In genomic region chr12:122094261-122094734, GRCh38 we compare ENCODE assay signal across 20 cellular contexts. TPM values are rescaled to one million over a fixed set of nuclear protein-coding genes. Genes with fewer than 3 reads are reported as not detected.
DNase-seq lines count a peak whose midpoint lies in the region; ATAC-seq, FAIRE-seq and TF ChIP-seq lines count a peak whose summit lies in the region.
"Had no signal": no experiment of that assay in that cellular context is flagged by ENCODE, and none has a peak within 500 bp of the region (broad histone marks: within the 10 kb centered on the region; RNA-seq: fewer than 3 reads in every experiment).

No MANE protein-coding gene starts in this region.

- H3K14ac ChIP-seq in mesenchymal stem cell (ENCODE audit: low read length in 2 of 2) = peak overlapping the region in 1 of 2 experiments; percentile 96

- no peak for DNase-seq in CD4-positive, CD25-positive, alpha-beta regulatory T cell
- DNase-seq in mesenchymal stem cell (no peak), stomach (no peak), ACHN (no peak), MV-4-11 (lab: John Stamatoyannopoulos, UW) (no peak), GM13976 (ENCODE audit: low spot score) (no peak), frontal cortex (ENCODE audit: low spot score in 2 of 2) (no peak)
- DNase-seq: activated CD4-positive, alpha-beta T cell treated with anti-CD3 and anti-CD28 coated beads, Interleukin-2, amount 10 ng/mL, durations not matched to agents 7 days and 5 days; activated gamma-delta T cell treated with Interleukin-2 at 50 U/mL for 16 hours; amygdala; Caco-2; caudate nucleus; heart left ventricle; NCI-H1092; NCI-H2081; NCI-H510A; stimulated activated CD4-positive, alpha-beta T cell treated with anti-CD3 and anti-CD28 coated beads, Interleukin-4, amount 100 ng/mL, for 1 hour had no signal

- peak overlapping the region; percentile 23 to 72 for H2BK12ac ChIP-seq in mesenchymal stem cell (ENCODE audit: low read length in 2 of 2)

- no peaks in the 10 kb centered on the region for H3K9me3 ChIP-seq in CD4-positive, CD25-positive, alpha-beta regulatory T cell (ENCODE audit: control insufficient read depth in 2 of 2, low read length in 2 of 2)
- H3K9me3 ChIP-seq in mesenchymal stem cell (ENCODE audit: control insufficient read depth, low read length) = no peaks in the 10 kb centered on the region
- no peaks in the 10 kb centered on the region for H3K9me3 ChIP-seq in stomach
- H3K9me3 ChIP-seq: Caco-2, heart left ventricle had no signal

- no peak overlapping the region for H3K4me3 ChIP-seq in CD4-positive, CD25-positive, alpha-beta regulatory T cell (ENCODE audit: low read depth, low read length)
- H3K4me3 ChIP-seq in mesenchymal stem cell (ENCODE audit: insufficient read depth in 1 of 2, low read depth in 1 of 2, low read length in 2 of 2) (no peak overlapping the region), stomach (no peak overlapping the region)
- H3K4me3 ChIP-seq: heart left ventricle, smooth muscle cell had no signal

- H3K36me3 Mint-ChIP-seq in CD4-positive, CD25-positive, alpha-beta regulatory T cell = peaks cover 7% of the 10 kb centered on the region
- H3K36me3 Mint-ChIP-seq in activated T-helper 17 cell treated with anti-CD3 and anti-CD28 coated beads, Interleukin-2, amount 50 U/mL, for 72 hours (ENCODE audit: low read depth) = peaks cover 6% of the 10 kb centered on the region

- H3K23ac ChIP-seq in mesenchymal stem cell (ENCODE audit: low read length in 2 of 2) = peak overlapping the region in 1 of 2 experiments; percentile 9

- H3K36me3 ChIP-seq in CD4-positive, CD25-positive, alpha-beta regulatory T cell (ENCODE audit: control insufficient read depth, insufficient read depth, low read length) = peaks cover 4% of the 10 kb centered on the region
- H3K36me3 ChIP-seq in mesenchymal stem cell (ENCODE audit: control insufficient read depth in 1 of 2, insufficient read depth in 2 of 2, low read depth in 1 of 2, low read length in 2 of 2) (peaks cover 0 to 3% of the 10 kb centered on the region in 2 experiments), stomach (no peaks in the 10 kb centered on the region)
- H3K36me3 ChIP-seq: heart left ventricle had no signal

- peak overlapping the region; percentile 16 to 55 for H3K18ac ChIP-seq in mesenchymal stem cell (ENCODE audit: low read depth in 1 of 2, low read length in 2 of 2)

- peaks cover 37% of the 10 kb centered on the region for H3K4me1 ChIP-seq in CD4-positive, CD25-positive, alpha-beta regulatory T cell (ENCODE audit: control insufficient read depth, insufficient read depth, low read length, poor library complexity, severe bottlenecking)
- H3K4me1 ChIP-seq in mesenchymal stem cell (ENCODE audit: control insufficient read depth, insufficient read depth, low read depth, low read length) = peaks cover 54% of the 10 kb centered on the region
- H3K4me1 ChIP-seq in stomach = peaks cover 60 to 100% (median 83%) of the 10 kb centered on the region in 4 donors

- peak overlapping the region; percentile 95 for H4K91ac ChIP-seq in mesenchymal stem cell (ENCODE audit: low read length)

- peak overlapping the region; percentile 37 for H2AK5ac ChIP-seq in mesenchymal stem cell (ENCODE audit: low read length, severe bottlenecking)

- no peak for FAIRE-seq in frontal cortex (lab: Jason Lieb, UNC)
- FAIRE-seq: TTC549 had no signal

- in situ Hi-C loops in ACHN (cut with HindIII; ENCODE audit: low pct_ligation_motif_present, low pct_unique_long_range_greater_than_20kb, low sequenced_read_pairs) (no loop called here), GM13976 (cut with MboI; ENCODE audit: low sequenced_read_pairs, unreplicated experiment) (no loop called here)

- H3K4me3 Mint-ChIP-seq in CD4-positive, CD25-positive, alpha-beta regulatory T cell = no peak overlapping the region
- H3K4me3 Mint-ChIP-seq in activated T-helper 17 cell treated with anti-CD3 and anti-CD28 coated beads, Interleukin-2, amount 50 U/mL, for 72 hours = no peak overlapping the region
- H3K4me3 Mint-ChIP-seq: activated CD4-positive, alpha-beta T cell treated with anti-CD3 and anti-CD28 coated beads, Interleukin-2, amount 10 ng/mL, durations not matched to agents 7 days and 5 days had no signal

- H3K4ac ChIP-seq in mesenchymal stem cell (ENCODE audit: low read depth in 1 of 2, low read length in 2 of 2) = peak overlapping the region in 1 of 2 experiments; percentile 41

- peaks cover 10 to 41% (median 35%) of the 10 kb centered on the region in 4 donors for H3K4me1 Mint-ChIP-seq in CD4-positive, CD25-positive, alpha-beta regulatory T cell
- peaks cover 8% of the 10 kb centered on the region for H3K4me1 Mint-ChIP-seq in activated T-helper 17 cell treated with anti-CD3 and anti-CD28 coated beads, Interleukin-2, amount 50 U/mL, for 72 hours

- no peak overlapping the region for H3K4me2 ChIP-seq in mesenchymal stem cell (ENCODE audit: low read length, poor library complexity, severe bottlenecking)
- H3K4me2 ChIP-seq: smooth muscle cell had no signal

- TF ChIP-seq EP300 in stomach (IDR thresholded peaks at IDR 0.05) = no peak

- no peak overlapping the region for H2AFZ ChIP-seq in mesenchymal stem cell (ENCODE audit: low read depth, low read length)

- H3K27ac ChIP-seq in CD4-positive, CD25-positive, alpha-beta regulatory T cell (ENCODE audit: insufficient read depth, low read length, poor library complexity, severe bottlenecking) = peak overlapping the region; percentile 45
- peak overlapping the region; percentile 2 for H3K27ac ChIP-seq in mesenchymal stem cell (ENCODE audit: low read length, poor library complexity, severe bottlenecking)
- peak overlapping the region; percentile 17 to 84 (median 40) for H3K27ac ChIP-seq in stomach

- no peak overlapping the region for H2BK5ac ChIP-seq in mesenchymal stem cell (ENCODE audit: low read depth, low read length, poor library complexity, severe bottlenecking)

- H3K27me3 ChIP-seq in CD4-positive, CD25-positive, alpha-beta regulatory T cell (ENCODE audit: control insufficient read depth, insufficient read depth, low read length) = no peaks in the 10 kb centered on the region
- H3K27me3 ChIP-seq in mesenchymal stem cell (ENCODE audit: control insufficient read depth in 1 of 2, insufficient read depth in 1 of 2, low read length in 2 of 2) (no peaks in the 10 kb centered on the region), stomach (no peaks in the 10 kb centered on the region)
- H3K27me3 ChIP-seq: heart left ventricle had no signal

- over 99% methylated on average over 5 of the region's 5 CpGs for WGBS in mesenchymal stem cell
- 95 to 100% (median 99%) methylated on average over 5 of the region's 5 CpGs for WGBS in stomach, 5 donors

- H2BK15ac ChIP-seq in mesenchymal stem cell (ENCODE audit: low read depth, poor library complexity, severe bottlenecking) = no peak overlapping the region

- no peak overlapping the region for H3K9ac ChIP-seq in mesenchymal stem cell (ENCODE audit: low read length)

- no peaks in the 10 kb centered on the region for H3K27me3 Mint-ChIP-seq in CD4-positive, CD25-positive, alpha-beta regulatory T cell
- H3K27me3 Mint-ChIP-seq in activated T-helper 17 cell treated with anti-CD3 and anti-CD28 coated beads, Interleukin-2, amount 50 U/mL, for 72 hours = no peaks in the 10 kb centered on the region
- H3K27me3 Mint-ChIP-seq: activated CD4-positive, alpha-beta T cell treated with anti-CD3 and anti-CD28 coated beads, Interleukin-2, amount 10 ng/mL, durations not matched to agents 7 days and 5 days had no signal

- intact Hi-C loops in stomach (cut with DNase I; ENCODE audit: low total_unique reads) = no loop called here

- H3K9me3 Mint-ChIP-seq in CD4-positive, CD25-positive, alpha-beta regulatory T cell = no peaks in the 10 kb centered on the region
- no peaks in the 10 kb centered on the region for H3K9me3 Mint-ChIP-seq in activated T-helper 17 cell treated with anti-CD3 and anti-CD28 coated beads, Interleukin-2, amount 50 U/mL, for 72 hours
- H3K9me3 Mint-ChIP-seq: activated CD4-positive, alpha-beta T cell treated with anti-CD3 and anti-CD28 coated beads, Interleukin-2, amount 10 ng/mL, durations not matched to agents 7 days and 5 days had no signal

- H3K79me1 ChIP-seq in mesenchymal stem cell (replicated peaks; ENCODE audit: low read length, poor library complexity, severe bottlenecking) = peaks cover 8% of the 10 kb centered on the region

- no peak for ATAC-seq in CD4-positive, CD25-positive, alpha-beta regulatory T cell (ENCODE audit: low read depth in 2 of 2)
- peak; percentile 7 for ATAC-seq in activated T-helper 17 cell treated with anti-CD3 and anti-CD28 coated beads, Interleukin-2, amount 50 U/mL, for 72 hours (replicated peaks)
- ATAC-seq: heart left ventricle had no signal

- no peak overlapping the region for H2BK120ac ChIP-seq in mesenchymal stem cell (ENCODE audit: low read depth, low read length)

- TF ChIP-seq CTCF in stomach (IDR thresholded peaks at IDR 0.05) = no peak
- TF ChIP-seq CTCF in GM13976 (IDR thresholded peaks at IDR 0.05; ENCODE audit: borderline replicate concordance, control extremely low read depth, extremely low read depth, insufficient read depth, missing control alignments) = no peak

- H4K8ac ChIP-seq in mesenchymal stem cell (ENCODE audit: low read length) = peak overlapping the region; percentile 80

- TF ChIP-seq POLR2A in stomach (IDR thresholded peaks at IDR 0.05) = no peak

- H3K27ac Mint-ChIP-seq in CD4-positive, CD25-positive, alpha-beta regulatory T cell = no peak overlapping the region
- H3K27ac Mint-ChIP-seq in activated T-helper 17 cell treated with anti-CD3 and anti-CD28 coated beads, Interleukin-2, amount 50 U/mL, for 72 hours = no peak overlapping the region
- H3K27ac Mint-ChIP-seq: activated CD4-positive, alpha-beta T cell treated with anti-CD3 and anti-CD28 coated beads, Interleukin-2, amount 10 ng/mL, durations not matched to agents 7 days and 5 days had no signal

RNA-seq across cellular contexts. Expression of gene MLXIP, which starts 15.7 kb away (rescaled TPM):
- 83.2 TPM for total RNA-seq in CD4-positive, CD25-positive, alpha-beta regulatory T cell
- 1 to 10 TPM; 5.0 to 7.9 (median 7.8) TPM for polyA plus RNA-seq in CD4-positive, CD25-positive, alpha-beta regulatory T cell
- total RNA-seq in activated T-helper 17 cell treated with anti-CD3 and anti-CD28 coated beads, Interleukin-2, amount 50 U/mL, for 72 hours = 10 to 100 TPM; 19.7 to 28.9 TPM
- polyA plus RNA-seq in mesenchymal stem cell (2013, experiment 1 of 2) = 61.2 TPM
- polyA plus RNA-seq in mesenchymal stem cell (2013, experiment 2 of 2) = 58.9 TPM
- total RNA-seq in stomach (100 to 1,000 TPM in 1 of 5 donors, 10 to 100 TPM in 4; 34.5 to 140 (median 37.1) TPM), frontal cortex (6.9 TPM)
- 10 to 100 TPM; 12.3 to 28.0 (median 16.6) TPM for polyA plus RNA-seq in stomach
